In the genomic region with DNA sequence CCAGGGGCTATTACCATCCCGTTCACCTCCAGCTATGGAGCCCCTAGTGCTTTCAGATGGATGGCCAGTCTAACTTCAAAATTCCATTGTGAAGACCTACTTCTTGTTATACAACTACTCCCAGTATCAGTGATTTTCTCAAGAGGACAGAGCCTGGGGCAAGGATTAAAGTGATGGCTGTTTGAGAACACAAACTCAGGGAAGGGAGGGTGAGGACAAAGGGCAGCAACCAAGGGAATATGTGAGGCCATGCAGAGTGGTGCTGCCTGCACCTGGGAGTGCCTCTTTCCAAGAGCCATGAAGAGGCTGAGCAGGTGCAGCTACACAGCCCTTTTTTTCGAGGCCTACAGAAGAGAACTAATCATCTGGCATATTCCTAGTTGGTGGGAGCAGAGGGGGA, we compare ENCODE assay signal across 23 cellular contexts.
A peak's percentile ranks its signal among the peaks of the same experiment; 100 is the strongest.
DNase-seq lines count a peak whose midpoint lies in the region; ATAC-seq and TF ChIP-seq lines count a peak whose summit lies in the region.
"Had no signal": no experiment of that assay in that cellular context is flagged by ENCODE, and none has a peak within 500 bp of the region (broad histone marks: within the 10 kb centered on the region; RNA-seq: fewer than 3 reads in every experiment).

No MANE protein-coding gene starts in this region.

- H3K4me3 ChIP-seq in SJCRH30 (no peak overlapping the region), osteoblast (ENCODE audit: insufficient read depth, low read length) (no peak overlapping the region)
- H3K4me3 ChIP-seq: BLaER1 treated with 17β-estradiol and CSF1 and Interleukin-3, amounts not matched to agents 10 nM and 100 nM had no signal

- H3K4me1 ChIP-seq in SJCRH30 (no peaks in the 10 kb centered on the region), osteoblast (ENCODE audit: insufficient read depth, low read length) (no peaks in the 10 kb centered on the region)

- no peaks in the 10 kb centered on the region for H3K36me3 ChIP-seq in SJCRH30
- H3K36me3 ChIP-seq in osteoblast (ENCODE audit: insufficient read depth, low read length) = no peaks in the 10 kb centered on the region
- H3K36me3 ChIP-seq: BLaER1 treated with 17β-estradiol and CSF1 and Interleukin-3, amounts not matched to agents 10 nM and 100 nM had no signal

- no peak for ATAC-seq in HG02884 (IDR thresholded peaks at IDR 0.05; ENCODE audit: unreplicated experiment)
- ATAC-seq: SK-N-SH treated with all-trans-retinoic acid at 6 μM for 48 hours had no signal

- H3K9me3 ChIP-seq in SJCRH30 (replicated peaks) (no peaks in the 10 kb centered on the region), osteoblast (ENCODE audit: low read depth, low read length) (no peaks in the 10 kb centered on the region)
- H3K9me3 ChIP-seq: BLaER1 treated with 17β-estradiol and CSF1 and Interleukin-3, amounts not matched to agents 10 nM and 100 nM had no signal

- H2AFZ ChIP-seq in osteoblast (ENCODE audit: low read length) = no peak overlapping the region

- H4K20me1 ChIP-seq in osteoblast (ENCODE audit: insufficient read depth, low read length) = no peaks in the 10 kb centered on the region
- H4K20me1 ChIP-seq: BLaER1 treated with 17β-estradiol and CSF1 and Interleukin-3, amounts not matched to agents 10 nM and 100 nM had no signal

- H3K27me3 ChIP-seq in SJCRH30 = no peaks in the 10 kb centered on the region
- H3K27me3 ChIP-seq in osteoblast (ENCODE audit: insufficient read depth, low read length) = no peaks in the 10 kb centered on the region
- H3K27me3 ChIP-seq: BLaER1 treated with 17β-estradiol and CSF1 and Interleukin-3, amounts not matched to agents 10 nM and 100 nM had no signal

- H3K27ac ChIP-seq in SJCRH30 = no peak overlapping the region
- no peak overlapping the region for H3K27ac ChIP-seq in osteoblast (ENCODE audit: low read depth, low read length)
- H3K27ac ChIP-seq: BLaER1 treated with 17β-estradiol and CSF1 and Interleukin-3, amounts not matched to agents 10 nM and 100 nM; RWPE1 had no signal

- H3K79me2 ChIP-seq in osteoblast (ENCODE audit: insufficient read depth, low read length) = no peaks in the 10 kb centered on the region

- no peak for TF ChIP-seq CTCF in osteoblast (IDR thresholded peaks at IDR 0.05; ENCODE audit: extremely low read depth, low read depth, low read length)

- DNase-seq in SHP77 (lab: John Stamatoyannopoulos, UW) (peak; percentile 48 to 61), SHP77 treated with DMSO at 0.1 percent for 48 hours (lab: John Stamatoyannopoulos, UW) (no peak), SJCRH30 (peak; percentile 32 to 49), osteoblast (ENCODE audit: insufficient read length, low spot score, missing footprints) (peak; percentile 29), amniotic stem cell (lab: John Stamatoyannopoulos, UW) (no peak), RPMI8226 (no peak)
- DNase-seq: CD4-positive, alpha-beta T cell; DMS79; EL; GF-D8; HCEC 1CT; KBM-7; MV-4-11; NCI-H1105; NCI-H1694 treated with DMSO at 0.1 percent for 48 hours; NCI-H2081; NCI-H446; NCI-H526 treated with DMSO at 0.1 percent for 48 hours; SIG-M5 had no signal

- H3K4me2 ChIP-seq in osteoblast (ENCODE audit: insufficient read depth, low read length) = no peak overlapping the region

Comparison
In these comparisons a context has a peak if more than half of its experiments do, and no peak if none do; other contexts are left out.
1. DNase-seq: peak in SHP77 (2 of 2), SJCRH30 (2 of 2) and osteoblast (single experiment); none in SHP77 treated with DMSO at 0.1 percent for 48 hours (single experiment), amniotic stem cell (single experiment) and RPMI8226 (single experiment).